ENCODE assay signal across 1 cellular context in genomic region chr5:95771892-95772291, GRCh38.
TF ChIP-seq lines count a peak whose summit lies in the region.

No MANE protein-coding gene starts in this region.

TF ChIP-seq in IMR-90, 13 proteins besides CTCF, POLR2A, EP300 and RAD21 (continued from another document):
- TF ChIP-seq ELK1 (IDR thresholded peaks at IDR 0.05; ENCODE audit: borderline replicate concordance, low read depth, low read length) (no peak), RCOR1 (IDR thresholded peaks at IDR 0.05; ENCODE audit: insufficient replicate concordance, low read length) (no peak)
